In the genomic region with DNA sequence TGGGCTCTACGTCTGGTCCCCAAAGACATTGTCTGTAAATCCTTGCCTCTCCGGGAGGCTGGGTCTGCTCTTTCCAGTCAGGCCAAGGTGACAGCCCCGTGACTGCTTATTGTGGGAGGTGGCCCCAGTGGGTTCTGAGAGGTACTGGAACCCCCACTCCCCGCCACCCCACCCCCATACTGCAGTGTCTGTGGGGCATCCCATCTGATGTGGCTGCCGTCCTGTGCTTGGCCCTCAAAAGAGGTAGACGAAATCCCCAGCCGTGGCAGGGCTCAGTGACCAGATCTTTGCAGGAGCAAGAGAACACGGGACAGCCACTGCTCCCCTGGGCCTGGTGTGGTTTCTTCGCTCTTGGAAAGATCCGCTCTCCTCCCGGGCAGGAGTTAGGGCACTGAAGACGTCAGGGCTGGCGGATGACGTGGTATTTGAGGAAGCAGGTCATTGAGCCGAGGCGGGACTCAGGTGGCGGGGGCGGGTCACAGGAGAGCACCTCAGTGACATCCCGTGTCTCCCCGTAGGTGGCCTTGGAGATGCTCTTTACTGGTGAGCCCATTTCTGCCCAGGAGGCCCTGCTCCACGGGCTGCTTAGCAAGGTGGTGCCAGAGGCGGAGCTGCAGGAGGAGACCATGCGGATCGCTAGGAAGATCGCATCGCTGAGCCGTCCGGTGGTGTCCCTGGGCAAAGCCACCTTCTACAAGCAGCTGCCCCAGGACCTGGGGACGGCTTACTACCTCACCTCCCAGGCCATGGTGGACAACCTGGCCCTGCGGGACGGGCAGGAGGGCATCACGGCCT, we compare ENCODE assay signal across 2 cellular contexts.
TF ChIP-seq lines count a peak whose summit lies in the region.

No MANE protein-coding gene starts in this region.

TF ChIP-seq in HepG2, 621 proteins besides CTCF, POLR2A, EP300 and RAD21:
- TF ChIP-seq KMT2B (CRISPR knock-in tag; IDR thresholded peaks at IDR 0.05) (no peak), CREB1 (IDR thresholded peaks at IDR 0.05) (0 out of 2 replicates have a peak, but pooled peaks have one; percentile 21), CREB1 (CRISPR knock-in tag; IDR thresholded peaks at IDR 0.05) (no peak), ZNF615 (CRISPR knock-in tag; IDR thresholded peaks at IDR 0.05; ENCODE audit: borderline replicate concordance) (no peak), HNRNPL (IDR thresholded peaks at IDR 0.05; ENCODE audit: low read depth, low read length) (no peak)
- TF ChIP-seq, protein P1, sequence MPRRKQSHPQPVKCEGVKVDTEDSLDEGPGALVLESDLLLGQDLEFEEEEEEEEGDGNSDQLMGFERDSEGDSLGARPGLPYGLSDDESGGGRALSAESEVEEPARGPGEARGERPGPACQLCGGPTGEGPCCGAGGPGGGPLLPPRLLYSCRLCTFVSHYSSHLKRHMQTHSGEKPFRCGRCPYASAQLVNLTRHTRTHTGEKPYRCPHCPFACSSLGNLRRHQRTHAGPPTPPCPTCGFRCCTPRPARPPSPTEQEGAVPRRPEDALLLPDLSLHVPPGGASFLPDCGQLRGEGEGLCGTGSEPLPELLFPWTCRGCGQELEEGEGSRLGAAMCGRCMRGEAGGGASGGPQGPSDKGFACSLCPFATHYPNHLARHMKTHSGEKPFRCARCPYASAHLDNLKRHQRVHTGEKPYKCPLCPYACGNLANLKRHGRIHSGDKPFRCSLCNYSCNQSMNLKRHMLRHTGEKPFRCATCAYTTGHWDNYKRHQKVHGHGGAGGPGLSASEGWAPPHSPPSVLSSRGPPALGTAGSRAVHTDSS (CRISPR knock-in tag; conservative IDR thresholded peaks at IDR 0.05), result no peak
TF ChIP-seq in HepG2: peak in this region for 1.

TF ChIP-seq in IMR-90, 13 proteins besides CTCF, POLR2A, EP300 and RAD21:
- TF ChIP-seq NFE2L2 (IDR thresholded peaks at IDR 0.05; ENCODE audit: low read depth, low read length) (no peak), MAZ (IDR thresholded peaks at IDR 0.05; ENCODE audit: borderline replicate concordance, low read depth, low read length) (no peak), FOS (IDR thresholded peaks at IDR 0.05; ENCODE audit: low read depth, low read length) (no peak)
